14 cellular contexts compared by ENCODE assay signal in genomic region chr3:147394168-147394941, GRCh38. TPM values are rescaled to one million over a fixed set of nuclear protein-coding genes. Genes with fewer than 3 reads are reported as not detected.
DNase-seq lines count a peak whose midpoint lies in the region; ATAC-seq and TF ChIP-seq lines count a peak whose summit lies in the region.
"Had no signal": no experiment of that assay in that cellular context is flagged by ENCODE, and none has a peak within 500 bp of the region (broad histone marks: within the 10 kb centered on the region; RNA-seq: fewer than 3 reads in every experiment).

No MANE protein-coding gene starts in this region.

- H3K79me1 ChIP-seq in mesendoderm (ENCODE audit: low read length), result no peaks in the 10 kb centered on the region

- H3K9me3 ChIP-seq in breast epithelium (no peaks in the 10 kb centered on the region), mammary epithelial cell (replicated peaks; ENCODE audit: insufficient read depth, low read length) (peaks cover 6% of the 10 kb centered on the region), thoracic aorta (no peaks in the 10 kb centered on the region)

- dilution Hi-C loops in mammary epithelial cell (cut with HindIII; ENCODE audit: low sequenced_read_pairs), result no loop called here

- H3K79me2 ChIP-seq in mammary epithelial cell (ENCODE audit: insufficient read depth, low read length) (no peaks in the 10 kb centered on the region), mesendoderm (ENCODE audit: control insufficient read depth, insufficient read depth, low read length) (no peaks in the 10 kb centered on the region)

- no peak overlapping the region for H3K56ac ChIP-seq in mesendoderm (ENCODE audit: low read length)

- no TSS peak for BruUV-seq in mammary epithelial cell (replicated peaks; lab: Mats Ljungman, UMichigan)

- DNase-seq in breast epithelium (ENCODE audit: low spot score in 2 of 2) (no peak), mammary epithelial cell (no peak), astrocyte of the hippocampus (ENCODE audit: low read depth, low spot score) (peak; percentile 35), mesendoderm (peak; percentile 61), thoracic aorta (ENCODE audit: low spot score) (no peak), putamen (ENCODE audit: low spot score) (no peak), HUDEP-2 (lab: John Stamatoyannopoulos, UW; ENCODE audit: unreplicated experiment in 76 of 76) (no peak)
- DNase-seq: CD4-positive, CD25-positive, alpha-beta regulatory T cell; cortex of kidney; NCI-H1092 treated with DMSO at 0.1 percent for 48 hours; stimulated activated CD4-positive, alpha-beta T cell treated with anti-CD3 and anti-CD28 coated beads, Interleukin-4, amount 100 ng/mL, for 1 hour had no signal

- H3K4me3 ChIP-seq in breast epithelium (peak overlapping the region; percentile 31 to 56 (median 38)), mammary epithelial cell (replicated peaks in 1 of 3; ENCODE audit: insufficient read depth in 1 of 3, low read depth in 2 of 3, low read length in 3 of 3) (no peak overlapping the region), mesendoderm (ENCODE audit: low read length) (no peak overlapping the region), thoracic aorta (peak overlapping the region; percentile 67)

- H3K27ac ChIP-seq in breast epithelium (no peak overlapping the region), mammary epithelial cell (ENCODE audit: insufficient read depth, low read depth, low read length) (no peak overlapping the region), mesendoderm (ENCODE audit: low read depth, low read length) (no peak overlapping the region), thoracic aorta (peak overlapping the region in 1 of 2 donors; percentile 42)
- H3K27ac ChIP-seq: upper lobe of left lung had no signal

- H4K5ac ChIP-seq in mesendoderm (ENCODE audit: low read length), result no peak overlapping the region

- no peaks in the 10 kb centered on the region for H3K36me3 ChIP-seq in breast epithelium
- H3K36me3 ChIP-seq in mammary epithelial cell (ENCODE audit: insufficient read depth, low read length), result no peaks in the 10 kb centered on the region
- H3K36me3 ChIP-seq in mesendoderm (ENCODE audit: control insufficient read depth, insufficient read depth, low read length), result no peaks in the 10 kb centered on the region
- no peaks in the 10 kb centered on the region for H3K36me3 ChIP-seq in thoracic aorta
- H3K36me3 ChIP-seq: upper lobe of left lung had no signal

- TF ChIP-seq CTCF in breast epithelium (IDR thresholded peaks at IDR 0.05), result no peak
- no peak for TF ChIP-seq CTCF in mammary epithelial cell (conservative IDR thresholded peaks at IDR 0.05 in 1 of 2, IDR thresholded peaks at IDR 0.05 in 1 of 2; ENCODE audit: extremely low read depth in 1 of 2, insufficient read depth in 1 of 2, low read depth in 1 of 2, low read length in 2 of 2)
- no peak for TF ChIP-seq CTCF in thoracic aorta (IDR thresholded peaks at IDR 0.05)

- H4K8ac ChIP-seq in mesendoderm (ENCODE audit: low read depth, low read length), result no peak overlapping the region

- CTCF ChIA-PET in mammary epithelial cell (lab: Charles Lee; ENCODE audit: low non-redundant PET), result no interaction called here

- peak overlapping the region; percentile 10 for H3K4ac ChIP-seq in mesendoderm (ENCODE audit: low read depth, low read length)

- peaks cover 0 to 99% of the 10 kb centered on the region in 2 donors for H3K27me3 ChIP-seq in breast epithelium
- peaks cover 70% of the 10 kb centered on the region for H3K27me3 ChIP-seq in mammary epithelial cell (ENCODE audit: insufficient read depth, low read length)
- H3K27me3 ChIP-seq in mesendoderm (ENCODE audit: insufficient read depth, low read length, poor library complexity), result peaks cover 70% of the 10 kb centered on the region
- peaks cover 30% of the 10 kb centered on the region for H3K27me3 ChIP-seq in thoracic aorta (replicated peaks; ENCODE audit: insufficient read depth)

- 11% methylated on average over 24 of the region's 29 CpGs for WGBS in mammary epithelial cell (ENCODE audit: low coverage, missing lambda C conversion rate)
- no CpG with 5 or more reads among the region's 29 CpGs for WGBS in mesendoderm (ENCODE audit: extremely low coverage, insufficient coverage, low lambda C conversion rate)

- H2AK5ac ChIP-seq in mesendoderm (ENCODE audit: low read length), result no peak overlapping the region

- H2BK120ac ChIP-seq in mesendoderm (ENCODE audit: low read depth, low read length), result no peak overlapping the region

- TF ChIP-seq POLR2A in breast epithelium (IDR thresholded peaks at IDR 0.05), result no peak

- H3K9ac ChIP-seq in mammary epithelial cell (ENCODE audit: insufficient read depth, low read length), result no peak overlapping the region
- no peak overlapping the region for H3K9ac ChIP-seq in mesendoderm (ENCODE audit: low read length)

- no peak overlapping the region for H3K18ac ChIP-seq in mesendoderm (ENCODE audit: low read length)

- no peak overlapping the region for H2AFZ ChIP-seq in mammary epithelial cell (ENCODE audit: low read depth, low read length)

- H3K4me1 ChIP-seq in breast epithelium (no peaks in the 10 kb centered on the region), mammary epithelial cell (ENCODE audit: insufficient read depth, low read length) (peaks cover 4% of the 10 kb centered on the region), mesendoderm (ENCODE audit: control insufficient read depth, low read depth, low read length) (peaks cover 8% of the 10 kb centered on the region), thoracic aorta (ENCODE audit: control insufficient read depth in 1 of 2, low read depth in 2 of 2) (peaks cover 26 to 57% of the 10 kb centered on the region in 2 donors)

- H3K23ac ChIP-seq in mesendoderm (ENCODE audit: low read length), result no peak overlapping the region

- no peak overlapping the region for H2BK5ac ChIP-seq in mesendoderm (ENCODE audit: low read length)

- H4K20me1 ChIP-seq in mammary epithelial cell (ENCODE audit: insufficient read depth, low read length), result no peaks in the 10 kb centered on the region

- H2BK15ac ChIP-seq in mesendoderm (replicated peaks; ENCODE audit: low read depth), result no peak overlapping the region

- intact Hi-C loops in breast epithelium (cut with DNase I; ENCODE audit: low total_unique reads) (no loop called here), mammary epithelial cell (cut with micrococcal nuclease) (no loop called here)

- ATAC-seq in thoracic aorta (ENCODE audit: insufficient number of reproducible peaks, low FRiP score, low read depth) (no peak), HG02973 (IDR thresholded peaks at IDR 0.05; ENCODE audit: unreplicated experiment) (no peak)

- H3K4me2 ChIP-seq in mammary epithelial cell (ENCODE audit: insufficient read depth, low read depth, low read length) (no peak overlapping the region), mesendoderm (ENCODE audit: low read length) (no peak overlapping the region)

- in situ Hi-C loops in mammary epithelial cell (cut with MboI; ENCODE audit: low sequenced_read_pairs in 2 of 2), result no loop called here

RNA-seq across cellular contexts. Expression of gene ZIC4, which starts 12.0 kb away (rescaled TPM):
- total RNA-seq in breast epithelium, result under 1 TPM in 2 of 3 donors, not detected in 1; under 0.01 to 0.15 TPM
- total RNA-seq in mammary epithelial cell, result under 1 TPM in 1 of 2 donors, not detected in 1; 0.17 TPM
- not detected for polyA plus RNA-seq in mammary epithelial cell
- polyA minus RNA-seq in mammary epithelial cell, result not detected
- 0.01 TPM for polyA plus RNA-seq in mesendoderm (2013, experiment 1 of 2)
- 0.01 TPM for polyA plus RNA-seq in mesendoderm (2013, experiment 2 of 2)
- total RNA-seq in thoracic aorta, result not detected
- total RNA-seq: CD4-positive, CD25-positive, alpha-beta regulatory T cell; glomerular endothelial cell; upper lobe of left lung had no signal
- polyA plus RNA-seq: CD4-positive, CD25-positive, alpha-beta regulatory T cell had no signal

RNA-seq across cellular contexts. Expression of gene ZIC1, which starts 14.8 kb away (rescaled TPM):
- 1 to 10 TPM in 2 of 3 donors, not detected in 1; 2.0 to 6.1 TPM for total RNA-seq in breast epithelium
- total RNA-seq in mammary epithelial cell, result under 1 TPM in 1 of 2 donors, not detected in 1; under 0.01 TPM
- polyA plus RNA-seq in mammary epithelial cell, result not detected
- not detected for polyA minus RNA-seq in mammary epithelial cell
- polyA plus RNA-seq in mesendoderm (2013, experiment 1 of 2), result 1.0 TPM
- polyA plus RNA-seq in mesendoderm (2013, experiment 2 of 2), result 0.84 TPM
- total RNA-seq in thoracic aorta, result under 1 TPM in 1 of 2 donors, not detected in 1; 0.07 TPM
- total RNA-seq: CD4-positive, CD25-positive, alpha-beta regulatory T cell; upper lobe of left lung had no signal
- polyA plus RNA-seq: CD4-positive, CD25-positive, alpha-beta regulatory T cell had no signal

Comparison
In these comparisons a context has a peak if more than half of its experiments do, and no peak if none do; other contexts are left out.
1. H3K4me3 ChIP-seq: peak in breast epithelium (3 of 3) and thoracic aorta (single experiment); none in mammary epithelial cell (0 of 3) and mesendoderm (single experiment).
2. DNase-seq: peak in astrocyte of the hippocampus (single experiment) and mesendoderm (single experiment); none in breast epithelium (0 of 2), mammary epithelial cell (single experiment), thoracic aorta (single experiment), putamen (single experiment) and HUDEP-2 (0 of 76).